18 cellular contexts compared by ENCODE assay signal in genomic region chr1:231523816-231524215, GRCh38.
"Had no signal": no experiment of that assay in that cellular context is flagged by ENCODE, and none has a peak within 500 bp of the region (broad histone marks: within the 10 kb centered on the region; RNA-seq: fewer than 3 reads in every experiment).

No MANE protein-coding gene starts in this region.

- H3K4me3 Mint-ChIP-seq: activated CD4-positive, alpha-beta memory T cell treated with anti-CD3 and anti-CD28 coated beads for 36 hours; activated naive CD8-positive, alpha-beta T cell treated with anti-CD3 and anti-CD28 coated beads, Interleukin-2, amount 10 ng/mL, durations not matched to agents 7 days and 5 days; activated T-cell treated with anti-CD3 and anti-CD28 coated beads, Interleukin-2, amount 50 U/mL, for 4 hours; immature natural killer cell; naive thymus-derived CD8-positive, alpha-beta T cell; stimulated activated memory B cell treated with anti-CD40 and anti-IgM and Interleukin-4, amounts not matched to agents 10 μg/mL and 1 μg/mL and 100 μg/mL, for 72 hours had no signal

- H3K9me3 Mint-ChIP-seq: activated CD4-positive, alpha-beta memory T cell treated with anti-CD3 and anti-CD28 coated beads for 36 hours; activated T-cell treated with anti-CD3 and anti-CD28 coated beads, Interleukin-2, amount 50 U/mL, for 4 hours; immature natural killer cell; naive thymus-derived CD8-positive, alpha-beta T cell; stimulated activated memory B cell treated with anti-CD40 and anti-IgM and Interleukin-4, amounts not matched to agents 10 μg/mL and 1 μg/mL and 100 μg/mL, for 72 hours had no signal

- ATAC-seq: activated T-cell treated with anti-CD3 and anti-CD28 coated beads, Interleukin-2, amount 50 U/mL, for 4 hours; esophagus mucosa; mucosa of descending colon; naive thymus-derived CD8-positive, alpha-beta T cell; right cardiac atrium; stimulated activated memory B cell treated with anti-CD40 and anti-IgM and Interleukin-4, amounts not matched to agents 10 μg/mL and 1 μg/mL and 100 μg/mL, for 72 hours had no signal

- DNase-seq: activated CD4-positive, alpha-beta memory T cell treated with anti-CD3 and anti-CD28 coated beads for 36 hours; activated gamma-delta T cell; activated naive CD8-positive, alpha-beta T cell treated with anti-CD3 and anti-CD28 coated beads, Interleukin-2, amount 10 ng/mL, durations not matched to agents 7 days and 5 days; activated T-cell treated with anti-CD3 and anti-CD28 coated beads, Interleukin-2, amount 50 U/mL, for 4 hours; aorta; immature natural killer cell; mucosa of descending colon; naive thymus-derived CD8-positive, alpha-beta T cell; right cardiac atrium; stimulated activated CD4-positive, alpha-beta T cell treated with anti-CD3 and anti-CD28 coated beads, Interleukin-1b, Interleukin-23, amount 100 ng/mL, for 48 hours had no signal

- H3K36me3 ChIP-seq: breast epithelium, tibial nerve had no signal

- FAIRE-seq: endometrium had no signal

- H3K27ac Mint-ChIP-seq: activated CD4-positive, alpha-beta memory T cell treated with anti-CD3 and anti-CD28 coated beads for 36 hours; activated naive CD8-positive, alpha-beta T cell treated with anti-CD3 and anti-CD28 coated beads, Interleukin-2, amount 10 ng/mL, durations not matched to agents 7 days and 5 days; immature natural killer cell; naive thymus-derived CD8-positive, alpha-beta T cell; progenitor cell of endocrine pancreas; stimulated activated memory B cell treated with anti-CD40 and anti-IgM and Interleukin-4, amounts not matched to agents 10 μg/mL and 1 μg/mL and 100 μg/mL, for 72 hours had no signal

- H3K27me3 Mint-ChIP-seq: activated CD4-positive, alpha-beta memory T cell treated with anti-CD3 and anti-CD28 coated beads for 36 hours; activated naive CD8-positive, alpha-beta T cell treated with anti-CD3 and anti-CD28 coated beads, Interleukin-2, amount 10 ng/mL, durations not matched to agents 7 days and 5 days; naive thymus-derived CD8-positive, alpha-beta T cell; progenitor cell of endocrine pancreas; stimulated activated memory B cell treated with anti-CD40 and anti-IgM and Interleukin-4, amounts not matched to agents 10 μg/mL and 1 μg/mL and 100 μg/mL, for 72 hours had no signal

- H3K27me3 ChIP-seq: breast epithelium, tibial nerve had no signal

- H3K9me3 ChIP-seq: breast epithelium, mucosa of descending colon, tibial nerve had no signal

- H3K4me1 ChIP-seq: breast epithelium had no signal

- H3K4me3 ChIP-seq: breast epithelium, lung, mucosa of descending colon, tibial nerve had no signal

- H3K27ac ChIP-seq: breast epithelium, tibial nerve, VCaP had no signal

- H3K36me3 Mint-ChIP-seq: activated naive CD8-positive, alpha-beta T cell treated with anti-CD3 and anti-CD28 coated beads, Interleukin-2, amount 10 ng/mL, durations not matched to agents 7 days and 5 days; immature natural killer cell; naive thymus-derived CD8-positive, alpha-beta T cell; stimulated activated memory B cell treated with anti-CD40 and anti-IgM and Interleukin-4, amounts not matched to agents 10 μg/mL and 1 μg/mL and 100 μg/mL, for 72 hours had no signal
